ENCODE assay signal across 9 cellular contexts in genomic region chr3:4067893-4068292, GRCh38.
"Had no signal": no experiment of that assay in that cellular context is flagged by ENCODE, and none has a peak within 500 bp of the region (broad histone marks: within the 10 kb centered on the region; RNA-seq: fewer than 3 reads in every experiment).

No MANE protein-coding gene starts in this region.

- DNase-seq: activated CD4-positive, alpha-beta T cell treated with anti-CD3 and anti-CD28 coated beads for 4 hours; activated CD8-positive, alpha-beta memory T cell treated with anti-CD3 and anti-CD28 coated beads, Interleukin-2, amount 50 U/mL, for 4 hours; activated CD8-positive, alpha-beta T cell treated with anti-CD3 and anti-CD28 coated beads for 36 hours; activated gamma-delta T cell treated with Interleukin-2 at 50 U/mL for 16 hours; activated naive CD8-positive, alpha-beta T cell treated with anti-CD3 and anti-CD28 coated beads for 36 hours; activated T-cell treated with anti-CD3 and anti-CD28 coated beads, Interleukin-2, amount 50 U/mL, for 72 hours; mesendoderm; stimulated activated CD4-positive, alpha-beta T cell treated with anti-CD3 and anti-CD28 coated beads, Interleukin-4, amount 100 ng/mL, for 1 hour; stimulated activated CD8-positive, alpha-beta memory T cell treated with anti-CD3 and anti-CD28 coated beads, Interleukin-4, amount 100 ng/mL, for 48 hours had no signal
